Comparison of ENCODE assay signal across 20 cellular contexts in genomic region chr3:17014734-17015133, GRCh38.
"Had no signal": no experiment of that assay in that cellular context is flagged by ENCODE, and none has a peak within 500 bp of the region (broad histone marks: within the 10 kb centered on the region; RNA-seq: fewer than 3 reads in every experiment).

No MANE protein-coding gene starts in this region.

- H3K36me3 Mint-ChIP-seq: mesothelial cell of epicardium had no signal

- H3K4me3 Mint-ChIP-seq: activated B cell treated with CpG ODN at 0.5 μM for 24 hours; activated CD4-positive, alpha-beta memory T cell treated with anti-CD3 and anti-CD28 coated beads for 36 hours; activated T-helper 17 cell treated with anti-CD3 and anti-CD28 coated beads, Interleukin-2, amount 50 U/mL, for 72 hours; central memory CD8-positive, alpha-beta T cell; mesothelial cell of epicardium; nephron progenitor cell; T-cell had no signal

- H3K36me3 ChIP-seq: colonic mucosa had no signal

- H3K27me3 ChIP-seq: colonic mucosa, tibial artery had no signal

- H3K9me3 ChIP-seq: colonic mucosa, lower lobe of right lung, tibial artery had no signal

- DNase-seq: activated B cell treated with CpG ODN at 0.5 μM for 24 hours; activated CD4-positive, alpha-beta memory T cell treated with anti-CD3 and anti-CD28 coated beads for 36 hours; activated CD4-positive, alpha-beta T cell treated with anti-CD3 and anti-CD28 coated beads for 4 hours; activated naive CD4-positive, alpha-beta T cell treated with Interleukin-2 at 50 U/mL for 16 hours; activated T-cell treated with anti-CD3 and anti-CD28 coated beads for 4 hours; anterior cingulate cortex; colonic mucosa; head of caudate nucleus; lower lobe of right lung; nephron progenitor cell; occipital lobe; stimulated activated CD4-positive, alpha-beta T cell treated with anti-CD3 and anti-CD28 coated beads, Interleukin-2, amount 100 ng/mL, for 24 hours; stimulated activated naive CD4-positive, alpha-beta T cell treated with Interleukin-2 at 50 U/mL for 16 hours; substantia nigra; T-cell; T-helper 9 cell; tibial artery had no signal

- ATAC-seq: activated T-helper 17 cell treated with anti-CD3 and anti-CD28 coated beads, Interleukin-2, amount 50 U/mL, for 72 hours; lower lobe of right lung; T-cell had no signal

- H3K27ac Mint-ChIP-seq: activated B cell treated with CpG ODN at 0.5 μM for 24 hours; activated CD4-positive, alpha-beta memory T cell treated with anti-CD3 and anti-CD28 coated beads for 36 hours; activated T-helper 17 cell treated with anti-CD3 and anti-CD28 coated beads, Interleukin-2, amount 50 U/mL, for 72 hours; mesothelial cell of epicardium; nephron progenitor cell had no signal

- H3K27me3 Mint-ChIP-seq: activated B cell treated with CpG ODN at 0.5 μM for 24 hours; activated CD4-positive, alpha-beta memory T cell treated with anti-CD3 and anti-CD28 coated beads for 36 hours; activated T-helper 17 cell treated with anti-CD3 and anti-CD28 coated beads, Interleukin-2, amount 50 U/mL, for 72 hours; central memory CD8-positive, alpha-beta T cell; T-cell had no signal

- H3K4me3 ChIP-seq: colonic mucosa, lower lobe of right lung, tibial artery had no signal

- H3K4me1 Mint-ChIP-seq: mesothelial cell of epicardium, nephron progenitor cell had no signal

- H3K9me3 Mint-ChIP-seq: activated B cell treated with CpG ODN at 0.5 μM for 24 hours; activated CD4-positive, alpha-beta memory T cell treated with anti-CD3 and anti-CD28 coated beads for 36 hours; activated T-helper 17 cell treated with anti-CD3 and anti-CD28 coated beads, Interleukin-2, amount 50 U/mL, for 72 hours; central memory CD8-positive, alpha-beta T cell; mesothelial cell of epicardium; nephron progenitor cell; T-cell had no signal

- H3K4me1 ChIP-seq: lower lobe of right lung, tibial artery had no signal
